In the genomic region with DNA sequence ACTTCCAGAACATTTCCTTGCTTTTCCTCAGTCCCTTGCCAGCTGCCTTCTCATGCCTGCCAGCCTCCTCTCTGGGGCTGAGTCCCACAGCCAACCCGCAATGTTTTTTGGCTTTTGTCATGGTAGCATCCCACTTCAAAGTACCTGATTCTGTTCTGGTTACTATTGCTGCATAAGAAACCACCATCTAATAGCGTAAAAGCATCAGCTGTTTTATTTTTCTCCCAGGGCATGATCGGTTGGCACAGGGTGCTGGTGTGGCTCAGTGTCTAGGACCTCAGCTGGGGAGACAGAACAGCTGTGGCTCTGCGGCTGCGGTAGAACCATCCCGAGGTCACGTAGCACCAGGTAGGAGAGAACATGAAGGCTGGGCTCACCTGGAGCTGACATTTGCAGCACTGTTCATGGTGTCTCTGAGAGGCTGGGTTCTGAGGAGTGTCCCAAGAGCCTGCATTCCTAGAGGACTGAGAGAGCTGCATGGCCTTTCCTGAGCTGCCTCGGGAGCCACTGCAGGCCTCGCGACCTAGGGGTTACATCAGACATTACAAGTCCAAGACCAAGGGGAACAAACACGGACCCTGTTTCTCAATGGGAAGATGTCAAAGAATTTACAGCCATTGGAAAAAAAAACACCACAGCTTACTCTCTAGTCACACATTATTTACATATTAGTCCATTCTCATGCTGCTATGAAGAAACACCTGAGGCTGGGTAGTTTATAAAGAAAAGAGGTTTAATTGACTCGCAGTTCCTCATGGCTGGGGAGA, we compare ENCODE assay signal across 22 cellular contexts. TPM values are rescaled to one million over a fixed set of nuclear protein-coding genes. Genes with fewer than 3 reads are reported as not detected.
DNase-seq lines count a peak whose midpoint lies in the region; ATAC-seq and TF ChIP-seq lines count a peak whose summit lies in the region.
"Had no signal": no experiment of that assay in that cellular context is flagged by ENCODE, and none has a peak within 500 bp of the region (broad histone marks: within the 10 kb centered on the region; RNA-seq: fewer than 3 reads in every experiment).

No MANE protein-coding gene starts in this region.

- CTCF ChIA-PET in activated CD4-positive, alpha-beta T cell treated with anti-CD3 and anti-CD28 coated beads, Interleukin-2, amount 10 ng/mL, durations not matched to agents 7 days and 5 days (lab: Charles Lee): interaction anchor here (1.3 kb wide), 1 partner anchor 9 kb away, joined by 4 read pairs; no protein-coding TSS in a partner anchor
- CTCF ChIA-PET in CD8-positive, alpha-beta T cell (lab: Charles Lee): interaction anchor here (0.6 kb wide), 1 partner anchor 53 kb away, joined by 3 read pairs; no protein-coding TSS in a partner anchor

- no peak for TF ChIP-seq CTCF in CD8-positive, alpha-beta T cell (IDR thresholded peaks at IDR 0.05)
- TF ChIP-seq CTCF in neural crest cell (conservative IDR thresholded peaks at IDR 0.05): no peak

- peak overlapping the region; percentile 25 for H3K27ac ChIP-seq in CD8-positive, alpha-beta T cell (ENCODE audit: low read depth, low read length)
- H3K27ac ChIP-seq: coronary artery, testis had no signal

- H3K36me3 ChIP-seq in CD8-positive, alpha-beta T cell (ENCODE audit: insufficient read depth, low read length): no peaks in the 10 kb centered on the region

- H3K9me3 ChIP-seq in CD8-positive, alpha-beta T cell (ENCODE audit: low read length): peaks cover 4% of the 10 kb centered on the region
- H3K9me3 ChIP-seq: testis had no signal

- H3K27me3 Mint-ChIP-seq in activated CD4-positive, alpha-beta T cell treated with anti-CD3 and anti-CD28 coated beads, Interleukin-2, amount 10 ng/mL, durations not matched to agents 7 days and 5 days: peaks cover 10% of the 10 kb centered on the region
- H3K27me3 Mint-ChIP-seq in CD8-positive, alpha-beta T cell (ENCODE audit: low read depth): no peaks in the 10 kb centered on the region
- no peaks in the 10 kb centered on the region for H3K27me3 Mint-ChIP-seq in activated naive CD8-positive, alpha-beta T cell treated with anti-CD3 and anti-CD28 coated beads for 36 hours
- no peaks in the 10 kb centered on the region for H3K27me3 Mint-ChIP-seq in neural crest cell (ENCODE audit: low read depth)

- H3K4me3 Mint-ChIP-seq in activated CD4-positive, alpha-beta T cell treated with anti-CD3 and anti-CD28 coated beads, Interleukin-2, amount 10 ng/mL, durations not matched to agents 7 days and 5 days: no peak overlapping the region
- peak overlapping the region; percentile 49 for H3K4me3 Mint-ChIP-seq in CD8-positive, alpha-beta T cell
- peak overlapping the region; percentile 30 for H3K4me3 Mint-ChIP-seq in activated naive CD8-positive, alpha-beta T cell treated with anti-CD3 and anti-CD28 coated beads for 36 hours
- no peak overlapping the region for H3K4me3 Mint-ChIP-seq in neural crest cell

- H3K27me3 ChIP-seq in CD8-positive, alpha-beta T cell (ENCODE audit: insufficient read depth, low read length): no peaks in the 10 kb centered on the region
- H3K27me3 ChIP-seq: BLaER1 treated with 17β-estradiol and CSF1 and Interleukin-3, amounts not matched to agents 10 nM and 100 nM; testis had no signal

- H3K4me3 ChIP-seq in CD8-positive, alpha-beta T cell (ENCODE audit: low read depth, low read length): no peak overlapping the region
- H3K4me3 ChIP-seq: coronary artery, smooth muscle cell, testis had no signal

- DNase-seq in activated CD4-positive, alpha-beta T cell treated with anti-CD3 and anti-CD28 coated beads, Interleukin-2, amount 10 ng/mL, durations not matched to agents 7 days and 5 days: peak; percentile 54
- DNase-seq in activated CD4-positive, alpha-beta T cell treated with anti-CD3 and anti-CD28 coated beads for 4 hours: no peak
- DNase-seq in CD8-positive, alpha-beta T cell: peak in 3 of 7 experiments; percentile 39 to 65 (median 52)
- no peak for DNase-seq in activated naive CD8-positive, alpha-beta T cell treated with anti-CD3 and anti-CD28 coated beads for 36 hours
- DNase-seq in neural crest cell (ENCODE audit: low read depth, low spot score) (no peak), NCI-H446 (lab: John Stamatoyannopoulos, UW) (no peak), NCI-H146 (lab: John Stamatoyannopoulos, UW) (no peak)
- DNase-seq: foreskin fibroblast, hippocampal formation, naive B cell, NCI-H187, NCI-H226, testis had no signal

- peaks cover 65% of the 10 kb centered on the region for H3K4me1 ChIP-seq in CD8-positive, alpha-beta T cell (ENCODE audit: insufficient read depth, low read length)

- intact Hi-C loops in CD8-positive, alpha-beta T cell (cut with DNase I, micrococcal nuclease): no loop called here

- peaks cover 17% of the 10 kb centered on the region for H3K9me3 Mint-ChIP-seq in activated CD4-positive, alpha-beta T cell treated with anti-CD3 and anti-CD28 coated beads, Interleukin-2, amount 10 ng/mL, durations not matched to agents 7 days and 5 days
- H3K9me3 Mint-ChIP-seq in CD8-positive, alpha-beta T cell: peaks cover 7% of the 10 kb centered on the region
- H3K9me3 Mint-ChIP-seq in activated naive CD8-positive, alpha-beta T cell treated with anti-CD3 and anti-CD28 coated beads for 36 hours: peaks cover 21% of the 10 kb centered on the region
- H3K9me3 Mint-ChIP-seq in neural crest cell: peaks cover 14% of the 10 kb centered on the region

- peak overlapping the region; percentile 79 for H3K27ac Mint-ChIP-seq in activated CD4-positive, alpha-beta T cell treated with anti-CD3 and anti-CD28 coated beads, Interleukin-2, amount 10 ng/mL, durations not matched to agents 7 days and 5 days
- H3K27ac Mint-ChIP-seq in CD8-positive, alpha-beta T cell: peak overlapping the region; percentile 95
- peak overlapping the region; percentile 64 for H3K27ac Mint-ChIP-seq in activated naive CD8-positive, alpha-beta T cell treated with anti-CD3 and anti-CD28 coated beads for 36 hours
- H3K27ac Mint-ChIP-seq in neural crest cell (ENCODE audit: unreplicated experiment): peak overlapping the region; percentile 43
- H3K27ac Mint-ChIP-seq: progenitor cell of endocrine pancreas had no signal

- POLR2A ChIA-PET in activated CD4-positive, alpha-beta T cell treated with anti-CD3 and anti-CD28 coated beads, Interleukin-2, amount 10 ng/mL, durations not matched to agents 7 days and 5 days (lab: Charles Lee): no interaction called here
- POLR2A ChIA-PET in CD8-positive, alpha-beta T cell (lab: Charles Lee): interaction anchor here (1.2 to 1.5 kb wide), 4 partner anchors 9 to 95 kb away, joined by 3 to 6 read pairs (median 5); a partner anchor contains a TSS

- peak; percentile 62 for ATAC-seq in CD8-positive, alpha-beta T cell
- ATAC-seq in GM21390 (IDR thresholded peaks at IDR 0.05; ENCODE audit: unreplicated experiment): no peak
- ATAC-seq: SK-N-SH treated with all-trans-retinoic acid at 6 μM for 48 hours had no signal

- H3K4me1 Mint-ChIP-seq in activated CD4-positive, alpha-beta T cell treated with anti-CD3 and anti-CD28 coated beads, Interleukin-2, amount 10 ng/mL, durations not matched to agents 7 days and 5 days: peaks cover 62% of the 10 kb centered on the region
- peaks cover 77% of the 10 kb centered on the region for H3K4me1 Mint-ChIP-seq in CD8-positive, alpha-beta T cell (ENCODE audit: low read depth)
- peaks cover 53% of the 10 kb centered on the region for H3K4me1 Mint-ChIP-seq in activated naive CD8-positive, alpha-beta T cell treated with anti-CD3 and anti-CD28 coated beads for 36 hours
- H3K4me1 Mint-ChIP-seq in neural crest cell: peaks cover 29% of the 10 kb centered on the region

- peaks cover 30% of the 10 kb centered on the region for H3K36me3 Mint-ChIP-seq in activated CD4-positive, alpha-beta T cell treated with anti-CD3 and anti-CD28 coated beads, Interleukin-2, amount 10 ng/mL, durations not matched to agents 7 days and 5 days (ENCODE audit: low read depth)
- peaks cover 4% of the 10 kb centered on the region for H3K36me3 Mint-ChIP-seq in CD8-positive, alpha-beta T cell
- peaks cover 29% of the 10 kb centered on the region for H3K36me3 Mint-ChIP-seq in activated naive CD8-positive, alpha-beta T cell treated with anti-CD3 and anti-CD28 coated beads for 36 hours
- no peaks in the 10 kb centered on the region for H3K36me3 Mint-ChIP-seq in neural crest cell (ENCODE audit: low read depth)
- H3K36me3 Mint-ChIP-seq: naive B cell had no signal

RNA-seq across cellular contexts. Expression of a gene that starts 8.8 kb away (rescaled TPM):
- total RNA-seq in activated CD4-positive, alpha-beta T cell treated with anti-CD3 and anti-CD28 coated beads, Interleukin-2, amount 10 ng/mL, durations not matched to agents 7 days and 5 days: 100 to 1,000 TPM; 116 to 137 TPM
- 10 to 100 TPM; 78.8 to 78.9 TPM for total RNA-seq in CD8-positive, alpha-beta T cell
- total RNA-seq in activated naive CD8-positive, alpha-beta T cell treated with anti-CD3 and anti-CD28 coated beads for 36 hours: 10 to 100 TPM; 56.8 to 59.9 TPM
- 100 and 109 TPM in 2 replicates for total RNA-seq in neural crest cell

RNA-seq across cellular contexts. Expression of a gene that starts 21.8 kb away (rescaled TPM):
- under 1 TPM; 0.25 to 0.32 TPM for total RNA-seq in activated CD4-positive, alpha-beta T cell treated with anti-CD3 and anti-CD28 coated beads, Interleukin-2, amount 10 ng/mL, durations not matched to agents 7 days and 5 days
- total RNA-seq in CD8-positive, alpha-beta T cell: 10 to 100 TPM; 26.9 to 27.1 TPM
- 10 to 100 TPM in 1 of 2 experiments, 1 to 10 TPM in 1; 8.7 to 10.5 TPM for total RNA-seq in activated naive CD8-positive, alpha-beta T cell treated with anti-CD3 and anti-CD28 coated beads for 36 hours
- 29.9 and 37.3 TPM in 2 replicates for total RNA-seq in neural crest cell
- total RNA-seq: A673, kidney epithelial cell, MCF 10A, progenitor cell of endocrine pancreas, smooth muscle cell had no signal

Comparison
In these comparisons a context has a peak if more than half of its experiments do, and no peak if none do; other contexts are left out.
1. H3K27ac Mint-ChIP-seq: peak in every context shown above with its lines; median percentile 95 in CD8-positive, alpha-beta T cell; 79 in activated CD4-positive, alpha-beta T cell treated with anti-CD3 and anti-CD28 coated beads, Interleukin-2, amount 10 ng/mL, durations not matched to agents 7 days and 5 days; 64 in activated naive CD8-positive, alpha-beta T cell treated with anti-CD3 and anti-CD28 coated beads for 36 hours; 43 in neural crest cell.
2. H3K4me3 Mint-ChIP-seq: peak in CD8-positive, alpha-beta T cell (single experiment) and activated naive CD8-positive, alpha-beta T cell treated with anti-CD3 and anti-CD28 coated beads for 36 hours (single experiment); none in activated CD4-positive, alpha-beta T cell treated with anti-CD3 and anti-CD28 coated beads, Interleukin-2, amount 10 ng/mL, durations not matched to agents 7 days and 5 days (single experiment) and neural crest cell (single experiment).
3. RNA of a gene that starts 21.8 kb away (total RNA-seq): 29.9 to 37.3 TPM in neural crest cell, 26.9 to 27.1 TPM in CD8-positive, alpha-beta T cell and 8.7 to 10.5 TPM in activated naive CD8-positive, alpha-beta T cell treated with anti-CD3 and anti-CD28 coated beads for 36 hours; 0.25 to 0.32 TPM in activated CD4-positive, alpha-beta T cell treated with anti-CD3 and anti-CD28 coated beads, Interleukin-2, amount 10 ng/mL, durations not matched to agents 7 days and 5 days; every median in the first group is over 4 times any median in the second.